Comparison of ENCODE assay signal across 22 cellular contexts in the genomic region with DNA sequence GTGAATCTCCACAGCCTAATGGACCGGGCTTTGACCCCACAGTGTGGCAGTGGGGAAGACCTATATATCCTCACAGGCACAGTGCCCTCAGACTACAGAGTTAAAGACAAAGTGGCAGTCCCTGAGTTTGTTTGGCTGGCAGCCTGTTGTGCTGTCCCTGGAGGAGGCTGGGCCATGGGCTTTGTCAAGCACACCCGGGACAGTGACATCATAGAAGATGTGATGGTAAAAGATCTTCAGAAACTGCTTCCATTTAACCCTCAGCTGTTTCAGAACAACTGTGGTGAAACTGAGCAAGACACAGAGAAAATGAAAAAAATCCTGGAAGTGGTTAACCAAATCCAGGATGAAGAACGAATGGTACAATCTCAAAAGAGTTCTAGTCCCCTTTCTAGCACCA.
"Had no signal": no experiment of that assay in that cellular context is flagged by ENCODE, and none has a peak within 500 bp of the region (broad histone marks: within the 10 kb centered on the region; RNA-seq: fewer than 3 reads in every experiment).

No MANE protein-coding gene starts in this region.

- H3K9me3 Mint-ChIP-seq: activated B cell treated with CpG ODN at 0.5 μM for 24 hours; activated naive CD4-positive, alpha-beta T cell treated with anti-CD3 and anti-CD28 coated beads, Interleukin-2, amount 50 U/mL, for 24 hours; T-cell had no signal

- H3K4me1 Mint-ChIP-seq: activated naive CD4-positive, alpha-beta T cell treated with anti-CD3 and anti-CD28 coated beads, Interleukin-2, amount 50 U/mL, for 24 hours; T-cell had no signal

- H3K4me3 Mint-ChIP-seq: activated B cell treated with CpG ODN at 0.5 μM for 24 hours; activated CD8-positive, alpha-beta T cell treated with anti-CD3 and anti-CD28 coated beads, Interleukin-2, amount 10 ng/mL, durations not matched to agents 7 days and 5 days; activated naive CD4-positive, alpha-beta T cell treated with anti-CD3 and anti-CD28 coated beads, Interleukin-2, amount 50 U/mL, for 24 hours; T-cell had no signal

- ATAC-seq: activated CD8-positive, alpha-beta T cell treated with anti-CD3 and anti-CD28 coated beads, Interleukin-2, amount 10 ng/mL, durations not matched to agents 7 days and 5 days; T-cell had no signal

- H3K27ac Mint-ChIP-seq: activated B cell treated with CpG ODN at 0.5 μM for 24 hours; activated naive CD4-positive, alpha-beta T cell treated with anti-CD3 and anti-CD28 coated beads, Interleukin-2, amount 50 U/mL, for 24 hours; T-cell had no signal

- DNase-seq: activated B cell treated with CpG ODN at 0.5 μM for 24 hours; activated CD4-positive, alpha-beta T cell treated with anti-CD3 and anti-CD28 coated beads, Interleukin-2, amount 50 U/mL, for 4 hours; activated CD8-positive, alpha-beta T cell treated with anti-CD3 and anti-CD28 coated beads, Interleukin-2, amount 10 ng/mL, durations not matched to agents 7 days and 5 days; activated T-cell treated with anti-CD3 and anti-CD28 coated beads, Interleukin-2, amount 50 U/mL, for 48 hours; adrenal gland; anterior cingulate cortex; caudate nucleus; colonic mucosa; MG63; MV-4-11; NCI-H1092 treated with DMSO at 0.1 percent for 48 hours; NCI-H1417 treated with DMSO at 0.1 percent for 48 hours; NCI-H1694; NCI-H2029; NCI-H345; NCI-H510A; NCI-H526 treated with DMSO at 0.1 percent for 48 hours; NCI-H82; SIG-M5; T-cell; T-helper 9 cell had no signal

- H3K27me3 Mint-ChIP-seq: activated B cell treated with CpG ODN at 0.5 μM for 24 hours; activated naive CD4-positive, alpha-beta T cell treated with anti-CD3 and anti-CD28 coated beads, Interleukin-2, amount 50 U/mL, for 24 hours; T-cell had no signal
